ENCODE assay signal across 15 cellular contexts in genomic region chr5:78600656-78601452, GRCh38. TPM values are rescaled to one million over a fixed set of nuclear protein-coding genes. Genes with fewer than 3 reads are reported as not detected.
A peak's percentile ranks its signal among the peaks of the same experiment; 100 is the strongest.
DNase-seq lines count a peak whose midpoint lies in the region; ATAC-seq and TF ChIP-seq lines count a peak whose summit lies in the region.
"Had no signal": no experiment of that assay in that cellular context is flagged by ENCODE, and none has a peak within 500 bp of the region (broad histone marks: within the 10 kb centered on the region; RNA-seq: fewer than 3 reads in every experiment).

No MANE protein-coding gene starts in this region.

- H3K27ac ChIP-seq in RWPE2 (ENCODE audit: poor library complexity, severe bottlenecking): peak overlapping the region; percentile 10

- no peaks in the 10 kb centered on the region for H3K27me3 ChIP-seq in RWPE2 (ENCODE audit: insufficient read depth, poor library complexity, severe bottlenecking)
- H3K27me3 ChIP-seq: MG63 had no signal

- intact Hi-C loops in sciatic nerve (cut with DNase I): no loop called here

- TF ChIP-seq CTCF in RWPE2 (IDR thresholded peaks at IDR 0.05; ENCODE audit: poor library complexity, severe bottlenecking) (no peak), foreskin fibroblast (IDR thresholded peaks at IDR 0.05; ENCODE audit: low read depth, low read length) (no peak), glutamatergic neuron (IDR thresholded peaks at IDR 0.05; ENCODE audit: partially characterized antibody, unreplicated experiment) (no peak)

- H3K27ac Mint-ChIP-seq in glutamatergic neuron (ENCODE audit: unreplicated experiment): no peak overlapping the region
- no peak overlapping the region for H3K27ac Mint-ChIP-seq in activated T-cell treated with anti-CD3 and anti-CD28 coated beads, Interleukin-2, amount 50 U/mL, for 24 hours
- H3K27ac Mint-ChIP-seq: CD8-positive, alpha-beta memory T cell; stimulated activated naive CD8-positive, alpha-beta T cell treated with anti-CD3 and anti-CD28 coated beads, Interleukin-15, Interleukin-2, amounts not matched to agents 100 ng/mL and 50 ng/mL, for 24 hours; T-helper 17 cell had no signal

- peak; percentile 82 for DNase-seq in EH (ENCODE audit: low read depth)
- DNase-seq in RWPE2 (ENCODE audit: low spot score): no peak
- DNase-seq in foreskin fibroblast: peak; percentile 67 to 73
- no peak for DNase-seq in sciatic nerve (ENCODE audit: low spot score)
- DNase-seq in glutamatergic neuron: no peak
- DNase-seq in HUDEP-2 (lab: John Stamatoyannopoulos, UW; ENCODE audit: unreplicated experiment in 76 of 76): no peak
- DNase-seq in mucosa of gallbladder (ENCODE audit: low spot score): no peak
- DNase-seq in activated T-cell treated with anti-CD3 and anti-CD28 coated beads, Interleukin-2, amount 50 U/mL, for 24 hours: no peak
- DNase-seq: CD8-positive, alpha-beta memory T cell; foreskin melanocyte; MG63; NCI-H2227 treated with DMSO at 0.1 percent for 48 hours; stimulated activated CD4-positive, alpha-beta T cell treated with anti-CD3 and anti-CD28 coated beads, Interleukin-4, amount 100 ng/mL, for 4 hours; T-helper 17 cell had no signal

- H3K9me3 ChIP-seq in RWPE2 (ENCODE audit: severe bottlenecking): no peaks in the 10 kb centered on the region
- H3K9me3 ChIP-seq: MG63 had no signal

- H3K9me3 Mint-ChIP-seq in glutamatergic neuron (ENCODE audit: unreplicated experiment): peaks cover 1% of the 10 kb centered on the region
- H3K9me3 Mint-ChIP-seq in activated T-cell treated with anti-CD3 and anti-CD28 coated beads, Interleukin-2, amount 50 U/mL, for 24 hours: no peaks in the 10 kb centered on the region
- H3K9me3 Mint-ChIP-seq: CD8-positive, alpha-beta memory T cell; stimulated activated naive CD8-positive, alpha-beta T cell treated with anti-CD3 and anti-CD28 coated beads, Interleukin-15, Interleukin-2, amounts not matched to agents 100 ng/mL and 50 ng/mL, for 24 hours had no signal

- peaks cover 5% of the 10 kb centered on the region for H3K27me3 Mint-ChIP-seq in glutamatergic neuron (ENCODE audit: unreplicated experiment)
- H3K27me3 Mint-ChIP-seq in activated T-cell treated with anti-CD3 and anti-CD28 coated beads, Interleukin-2, amount 50 U/mL, for 24 hours: peaks cover 19% of the 10 kb centered on the region

- no peaks in the 10 kb centered on the region for H3K36me3 Mint-ChIP-seq in glutamatergic neuron (ENCODE audit: unreplicated experiment)
- H3K36me3 Mint-ChIP-seq in activated T-cell treated with anti-CD3 and anti-CD28 coated beads, Interleukin-2, amount 50 U/mL, for 24 hours (ENCODE audit: low read depth): no peaks in the 10 kb centered on the region
- H3K36me3 Mint-ChIP-seq: CD8-positive, alpha-beta memory T cell had no signal

- H3K4me3 Mint-ChIP-seq in glutamatergic neuron (ENCODE audit: unreplicated experiment): no peak overlapping the region
- no peak overlapping the region for H3K4me3 Mint-ChIP-seq in activated T-cell treated with anti-CD3 and anti-CD28 coated beads, Interleukin-2, amount 50 U/mL, for 24 hours
- H3K4me3 Mint-ChIP-seq: CD8-positive, alpha-beta memory T cell; stimulated activated naive CD8-positive, alpha-beta T cell treated with anti-CD3 and anti-CD28 coated beads, Interleukin-15, Interleukin-2, amounts not matched to agents 100 ng/mL and 50 ng/mL, for 24 hours; T-helper 17 cell had no signal

- H3K4me1 Mint-ChIP-seq in glutamatergic neuron (ENCODE audit: low read depth, unreplicated experiment): no peaks in the 10 kb centered on the region
- H3K4me1 Mint-ChIP-seq in activated T-cell treated with anti-CD3 and anti-CD28 coated beads, Interleukin-2, amount 50 U/mL, for 24 hours (ENCODE audit: low read depth): no peaks in the 10 kb centered on the region
- H3K4me1 Mint-ChIP-seq: CD8-positive, alpha-beta memory T cell; T-helper 17 cell had no signal

- H3K4me1 ChIP-seq in RWPE2 (ENCODE audit: insufficient read depth, poor library complexity, severe bottlenecking): peaks cover 75% of the 10 kb centered on the region

- ATAC-seq in RWPE2 (ENCODE audit: low read depth) (peak; percentile 14; the same call in 1 of the 3 replicates), sciatic nerve (peak; percentile 55)
- ATAC-seq: T-helper 17 cell had no signal

- no peak overlapping the region for H3K4me3 ChIP-seq in RWPE2 (ENCODE audit: severe bottlenecking)
- H3K4me3 ChIP-seq in foreskin fibroblast (ENCODE audit: low read depth in 1 of 2, low read length in 2 of 2): no peak overlapping the region
- H3K4me3 ChIP-seq: MG63 had no signal

- peaks cover 29% of the 10 kb centered on the region for H3K36me3 ChIP-seq in RWPE2 (ENCODE audit: low read depth)

RNA-seq across cellular contexts. Expression of gene LHFPL2, which starts 47.7 kb away (rescaled TPM):
- total RNA-seq in sciatic nerve (33.4 TPM), glutamatergic neuron (ENCODE audit: unreplicated experiment) (2.5 TPM), mucosa of gallbladder (22.5 TPM)

Comparison
In these comparisons a context has a peak if more than half of its experiments do, and no peak if none do; other contexts are left out.
1. DNase-seq: peak in EH (single experiment) and foreskin fibroblast (2 of 2); none in RWPE2 (single experiment), sciatic nerve (single experiment), glutamatergic neuron (single experiment), HUDEP-2 (0 of 76), mucosa of gallbladder (single experiment) and activated T-cell treated with anti-CD3 and anti-CD28 coated beads, Interleukin-2, amount 50 U/mL, for 24 hours (single experiment).